In the genomic region with DNA sequence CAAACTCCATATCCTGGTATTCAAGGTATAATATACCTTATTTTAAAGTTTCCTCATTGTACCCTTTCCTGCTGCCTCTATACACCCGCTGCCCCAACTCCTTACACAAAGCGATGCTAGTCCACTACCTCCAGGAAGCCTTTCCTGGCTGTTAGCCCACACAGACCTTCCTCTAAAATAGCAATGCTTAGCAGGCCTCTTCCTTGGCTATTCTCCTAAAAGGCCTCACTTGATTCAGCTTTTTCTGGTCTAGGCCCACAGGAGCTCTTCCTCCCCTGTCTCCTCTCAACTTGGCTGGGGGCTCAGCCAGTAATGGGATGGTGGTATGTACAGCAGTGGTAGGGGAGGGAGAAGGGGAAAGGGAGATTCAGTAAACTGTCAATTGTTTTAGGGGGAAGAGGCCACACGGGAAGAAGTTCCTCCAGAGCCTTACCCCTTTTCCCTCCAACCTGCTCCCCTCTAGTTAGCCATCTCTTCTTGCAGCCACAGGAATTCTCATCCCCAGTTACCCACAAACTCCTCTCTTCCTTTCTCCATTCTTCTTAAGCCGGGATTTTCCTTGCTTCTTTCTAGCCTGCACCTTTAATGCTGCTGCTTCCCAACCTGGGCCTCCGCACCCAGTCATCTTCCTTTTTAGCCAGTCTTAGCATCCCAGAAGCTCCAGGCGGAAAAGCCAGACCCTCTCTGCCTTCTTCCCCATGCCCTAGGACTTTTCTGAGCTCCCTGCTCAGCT, we compare ENCODE assay signal across 8 cellular contexts. TPM values are rescaled to one million over a fixed set of nuclear protein-coding genes. Genes with fewer than 3 reads are reported as not detected.
DNase-seq lines count a peak whose midpoint lies in the region; ATAC-seq and TF ChIP-seq lines count a peak whose summit lies in the region.

No MANE protein-coding gene starts in this region.

- POLR2A ChIA-PET in CD4-positive, alpha-beta memory T cell (lab: Charles Lee; ENCODE audit: partially characterized antibody) = no interaction called here
- POLR2A ChIA-PET in PC-3 (lab: Charles Lee; ENCODE audit: unreplicated experiment) = no interaction called here

- no peaks in the 10 kb centered on the region for H3F3A ChIP-seq in PC-3 (ENCODE audit: low read length, unreplicated experiment)

- TSS peak; percentile 9 for BruUV-seq in PC-3 (replicated peaks; lab: Mats Ljungman, UMichigan)

- H3K4me3 ChIP-seq in CD4-positive, alpha-beta memory T cell (ENCODE audit: low read length in 2 of 2) = peak overlapping the region in 1 of 2 donors; percentile 90
- peak overlapping the region; percentile 99 for H3K4me3 ChIP-seq in PC-3 (ENCODE audit: low read length)
- peak overlapping the region; percentile 90 for H3K4me3 ChIP-seq in neuron (ENCODE audit: low read length)

- peaks cover 17 to 40% (median 29%) of the 10 kb centered on the region in 4 donors for H3K4me1 Mint-ChIP-seq in CD4-positive, alpha-beta memory T cell
- H3K4me1 Mint-ChIP-seq in endothelial cell (ENCODE audit: unreplicated experiment) = peaks cover 22% of the 10 kb centered on the region

- peak overlapping the region; percentile 96 to 100 (median 98) for H3K4me3 Mint-ChIP-seq in CD4-positive, alpha-beta memory T cell
- H3K4me3 Mint-ChIP-seq in endothelial cell (ENCODE audit: unreplicated experiment) = peak overlapping the region; percentile 90

- no peaks in the 10 kb centered on the region for H3K9me2 ChIP-seq in PC-3 (replicated peaks; ENCODE audit: low read length)

- H3K36me3 ChIP-seq in CD4-positive, alpha-beta memory T cell (ENCODE audit: insufficient read depth, low read length) = peaks cover 12% of the 10 kb centered on the region
- H3K36me3 ChIP-seq in PC-3 (ENCODE audit: low read depth, low read length) (peaks cover 21% of the 10 kb centered on the region), neuron (ENCODE audit: insufficient read depth, low read length) (peaks cover 21% of the 10 kb centered on the region)

- TF ChIP-seq CTCF in PC-3 (conservative IDR thresholded peaks at IDR 0.05; ENCODE audit: low read depth, low read length) (no peak), endothelial cell (IDR thresholded peaks at IDR 0.05; ENCODE audit: unreplicated experiment) (no peak)

- H3K4me1 ChIP-seq in CD4-positive, alpha-beta memory T cell (ENCODE audit: insufficient read depth, low read length) = peaks cover 32% of the 10 kb centered on the region
- H3K4me1 ChIP-seq in PC-3 (ENCODE audit: insufficient read depth, low read length) (peaks cover 8% of the 10 kb centered on the region), neuron (ENCODE audit: insufficient read depth, low read length) (peaks cover 17% of the 10 kb centered on the region)

- H3K9ac ChIP-seq in PC-3 (ENCODE audit: low read length) = peak overlapping the region; percentile 99

- CTCF ChIA-PET in CD4-positive, alpha-beta memory T cell (lab: Charles Lee; ENCODE audit: partially characterized antibody) = interaction anchor here (1.0 to 1.5 kb wide), 2 partner anchors 47 to 56 kb away, joined by 3 read pairs; no protein-coding TSS in a partner anchor
- CTCF ChIA-PET in PC-3 (lab: Charles Lee) = no interaction called here

- H3K9me3 ChIP-seq in CD4-positive, alpha-beta memory T cell (ENCODE audit: control insufficient read depth in 1 of 2, low read length in 2 of 2) = no peaks in the 10 kb centered on the region
- H3K9me3 ChIP-seq in PC-3 (ENCODE audit: low read length) = no peaks in the 10 kb centered on the region
- no peaks in the 10 kb centered on the region for H3K9me3 ChIP-seq in neuron (ENCODE audit: low read length)

- H4K20me1 ChIP-seq in PC-3 (ENCODE audit: low read length) = peaks cover 20% of the 10 kb centered on the region

- no peaks in the 10 kb centered on the region for H3K27me3 ChIP-seq in CD4-positive, alpha-beta memory T cell (ENCODE audit: insufficient read depth, low read length)
- no peaks in the 10 kb centered on the region for H3K27me3 ChIP-seq in PC-3 (ENCODE audit: low read length)
- H3K27me3 ChIP-seq in neuron (ENCODE audit: insufficient read depth, low read length) = no peaks in the 10 kb centered on the region

- peak overlapping the region; percentile 65; the same call in 1 of the 2 replicates for H2AFZ ChIP-seq in PC-3 (ENCODE audit: low read length)
- H2AFZ ChIP-seq in neuron (ENCODE audit: low read depth, low read length) = no peak overlapping the region

- intact Hi-C loops in CD4-positive, alpha-beta memory T cell (cut with micrococcal nuclease) = loop anchor here (5.0 kb wide), 2 partner anchors 614 to 719 kb away; a partner anchor contains a TSS
- intact Hi-C loops in PC-3 (cut with micrococcal nuclease) = loop anchor here (10.0 kb wide), 1 partner anchor 56 kb away; a partner anchor contains a TSS

- H3K27ac ChIP-seq in CD4-positive, alpha-beta memory T cell (ENCODE audit: low read depth, low read length) = no peak overlapping the region
- H3K27ac ChIP-seq in PC-3 (ENCODE audit: low read length) = no peak overlapping the region

- peak overlapping the region; percentile 86 for H3K4me2 ChIP-seq in PC-3 (ENCODE audit: low read length)

- no peak; the same call in 1 of the 2 replicates for ATAC-seq in PC-3

- peaks cover 91% of the 10 kb centered on the region for H3K79me2 ChIP-seq in PC-3 (ENCODE audit: low read length)

- no peak for DNase-seq in CD4-positive, alpha-beta memory T cell
- peak; percentile 22 for DNase-seq in PC-3
- no peak for DNase-seq in endothelial cell (ENCODE audit: low spot score)
- no peak for DNase-seq in effector CD4-positive, alpha-beta T cell
- no peak for DNase-seq in NCI-H524 treated with DMSO at 0.1 percent for 48 hours (lab: John Stamatoyannopoulos, UW)
- no peak for DNase-seq in amygdala (lab: John Stamatoyannopoulos, UW)
- DNase-seq in epidermal melanocyte (ENCODE audit: insufficient read length, low spot score) = no peak

- peaks cover 18 to 34% of the 10 kb centered on the region in 2 donors for H3K36me3 Mint-ChIP-seq in CD4-positive, alpha-beta memory T cell
- peaks cover 21% of the 10 kb centered on the region for H3K36me3 Mint-ChIP-seq in endothelial cell (ENCODE audit: low read depth, unreplicated experiment)

- peak overlapping the region; percentile 12 to 98 (median 89) for H3K27ac Mint-ChIP-seq in CD4-positive, alpha-beta memory T cell
- H3K27ac Mint-ChIP-seq in endothelial cell (ENCODE audit: unreplicated experiment) = peak overlapping the region; percentile 84

- H3K27me3 Mint-ChIP-seq in CD4-positive, alpha-beta memory T cell = no peaks in the 10 kb centered on the region
- peaks cover 10% of the 10 kb centered on the region for H3K27me3 Mint-ChIP-seq in endothelial cell (ENCODE audit: unreplicated experiment)

- H3K9me3 Mint-ChIP-seq in CD4-positive, alpha-beta memory T cell = no peaks in the 10 kb centered on the region
- H3K9me3 Mint-ChIP-seq in endothelial cell (ENCODE audit: unreplicated experiment) = no peaks in the 10 kb centered on the region

RNA-seq across cellular contexts. Expression of a gene that starts 2.6 kb away (rescaled TPM):
- total RNA-seq in CD4-positive, alpha-beta memory T cell = 10 to 100 TPM; 31.8 to 32.0 TPM
- 10 to 100 TPM; 47.8 to 66.1 TPM for polyA plus RNA-seq in CD4-positive, alpha-beta memory T cell
- total RNA-seq in PC-3 (2014; rRNA removed) (52.7 TPM in 2 replicates), endothelial cell (ENCODE audit: unreplicated experiment) (73.5 TPM)

RNA-seq across cellular contexts. Expression of a gene that starts 2.7 kb away (rescaled TPM):
- 100 to 1,000 TPM; 123 to 128 TPM for total RNA-seq in CD4-positive, alpha-beta memory T cell
- 100 to 1,000 TPM; 251 to 272 TPM for polyA plus RNA-seq in CD4-positive, alpha-beta memory T cell
- total RNA-seq in PC-3 (2014; rRNA removed) (642 and 885 TPM in 2 replicates), endothelial cell (ENCODE audit: unreplicated experiment) (317 TPM)

RNA-seq across cellular contexts. Expression of a gene that starts 39.8 kb away (rescaled TPM):
- total RNA-seq in CD4-positive, alpha-beta memory T cell = 10 to 100 TPM; 26.4 to 26.9 TPM
- polyA plus RNA-seq in CD4-positive, alpha-beta memory T cell = 10 to 100 TPM in 1 of 2 donors, 1 to 10 TPM in 1; 7.7 to 18.7 TPM
- total RNA-seq in PC-3 (2014; rRNA removed) (14.2 and 16.8 TPM in 2 replicates), endothelial cell (ENCODE audit: unreplicated experiment) (27.8 TPM)

RNA-seq across cellular contexts. Expression of a gene that starts 53.3 kb away (rescaled TPM):
- 1 to 10 TPM; 1.0 to 1.1 TPM for total RNA-seq in CD4-positive, alpha-beta memory T cell
- under 1 TPM in 1 of 2 donors, not detected in 1; 0.46 TPM for polyA plus RNA-seq in CD4-positive, alpha-beta memory T cell
- total RNA-seq in PC-3 (2014; rRNA removed) (26.0 and 29.4 TPM in 2 replicates), endothelial cell (ENCODE audit: unreplicated experiment) (9.3 TPM)
